In the genomic region with DNA sequence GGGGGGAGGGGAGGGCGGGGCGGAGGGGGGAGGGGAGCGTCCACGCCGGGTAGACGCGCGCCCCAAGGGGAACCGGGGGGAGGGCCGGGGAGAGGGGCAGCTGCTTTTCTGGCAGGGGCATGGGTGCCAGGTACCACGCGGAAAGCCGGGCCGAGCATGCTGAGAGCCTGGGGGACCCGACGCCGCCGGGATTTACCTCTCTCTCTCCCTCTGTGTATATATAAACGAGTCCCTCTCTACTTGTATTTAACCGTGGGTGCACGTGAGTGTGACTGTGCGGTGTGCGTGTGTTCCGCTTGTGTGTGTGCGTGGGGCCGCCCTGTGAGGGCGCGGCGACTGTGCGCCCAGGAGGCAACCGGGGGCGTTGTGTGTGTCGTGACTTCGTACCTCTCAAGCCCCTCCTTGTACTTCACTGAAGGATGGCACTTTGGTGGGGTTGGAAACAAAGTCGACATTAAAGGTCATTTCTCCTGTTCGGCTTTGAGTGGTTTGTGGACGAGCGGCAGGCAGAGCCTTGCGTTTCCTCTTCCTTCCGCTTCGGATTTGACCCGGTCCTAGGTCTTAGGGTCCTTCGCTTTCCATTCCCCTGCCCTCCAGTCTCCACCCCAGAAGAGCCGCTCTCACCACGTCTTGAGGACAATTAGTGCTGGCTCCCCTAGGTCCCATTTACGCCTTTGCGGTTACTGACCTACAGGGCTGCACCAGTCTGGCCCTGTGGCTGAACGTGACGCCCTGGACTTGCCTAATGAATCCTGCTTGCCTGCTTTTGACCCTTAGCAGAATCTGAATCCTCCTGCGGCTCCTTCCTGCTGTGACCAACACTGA, we compare ENCODE assay signal across 12 cellular contexts. TPM values are rescaled to one million over a fixed set of nuclear protein-coding genes. Genes with fewer than 3 reads are reported as not detected.
DNase-seq lines count a peak whose midpoint lies in the region; ATAC-seq, FAIRE-seq and TF ChIP-seq lines count a peak whose summit lies in the region.
"Had no signal": no experiment of that assay in that cellular context is flagged by ENCODE, and none has a peak within 500 bp of the region (broad histone marks: within the 10 kb centered on the region; RNA-seq: fewer than 3 reads in every experiment).

No MANE protein-coding gene starts in this region.

- ATAC-seq in Right ventricle myocardium superior (ENCODE audit: poor library complexity) (no peak), GM12878 (no peak), thoracic aorta (ENCODE audit: insufficient number of reproducible peaks, low FRiP score, low read depth) (no peak)

- H3K4me3 Mint-ChIP-seq in activated T-helper 2 cell treated with anti-CD3 and anti-CD28 coated beads, Interferon-gamma antibody, Interleukin-2, Interleukin-4, amounts not matched to agents 10 μg/mL and 5 μg/mL and 100 μg/mL, durations not matched to agents 14 hours and 24 hours and 36 hours (ENCODE audit: low read depth) = no peak overlapping the region

- no peaks in the 10 kb centered on the region for H3K36me3 Mint-ChIP-seq in activated T-helper 2 cell treated with anti-CD3 and anti-CD28 coated beads, Interferon-gamma antibody, Interleukin-2, Interleukin-4, amounts not matched to agents 10 μg/mL and 5 μg/mL and 100 μg/mL, durations not matched to agents 14 hours and 24 hours and 36 hours (ENCODE audit: low read depth)

- H3K27me3 ChIP-seq in cardiac muscle cell (peaks cover 61% of the 10 kb centered on the region), GM12878 (replicated peaks in 1 of 2; ENCODE audit: control insufficient read depth in 2 of 2, insufficient read depth in 2 of 2, low read length in 1 of 2) (peaks cover 10 to 16% of the 10 kb centered on the region in 2 experiments), thoracic aorta (replicated peaks; ENCODE audit: insufficient read depth) (no peaks in the 10 kb centered on the region)

- no peaks in the 10 kb centered on the region for H3K36me3 ChIP-seq in cardiac muscle cell
- H3K36me3 ChIP-seq in GM12878 (ENCODE audit: control insufficient read depth in 2 of 2, insufficient read depth in 2 of 2, low read length in 1 of 2) = no peaks in the 10 kb centered on the region
- H3K36me3 ChIP-seq in thoracic aorta = no peaks in the 10 kb centered on the region
- H3K36me3 ChIP-seq in OCI-LY7 (ENCODE audit: insufficient read depth, low read length) = no peaks in the 10 kb centered on the region

- SMC1A ChIA-PET in GM12878 (lab: Charles Lee; ENCODE audit: uncharacterized antibody, unreplicated experiment) = interaction anchor here (1.4 kb wide), 1 partner anchor 29 kb away, joined by 3 read pairs; no protein-coding TSS in a partner anchor

- BruUV-seq in GM12878 (replicated peaks; lab: Mats Ljungman, UMichigan) = no TSS peak
- BruUV-seq in OCI-LY7 (replicated peaks; lab: Mats Ljungman, UMichigan) = no TSS peak

- no peak for FAIRE-seq in GM12878 (lab: Jason Lieb, UNC)
- FAIRE-seq: small intestine had no signal

- no peak overlapping the region for H3K4me2 ChIP-seq in GM12878 (ENCODE audit: control insufficient read depth, insufficient read depth)
- H3K4me2 ChIP-seq in OCI-LY7 (ENCODE audit: low read length) = no peak overlapping the region

- no peak for TF ChIP-seq EP300 in GM12878 (IDR thresholded peaks at IDR 0.05; ENCODE audit: borderline replicate concordance in 1 of 2, control insufficient read depth in 1 of 2, low read depth in 2 of 2, low read length in 2 of 2)

- H3K9ac ChIP-seq in GM12878 (ENCODE audit: control insufficient read depth, insufficient read depth, low read length) = no peak overlapping the region

- DNase-seq in cardiac muscle cell (ENCODE audit: low read depth in 1 of 2, low spot score in 1 of 2) (no peak), Right ventricle myocardium superior (no peak), GM12878 (ENCODE audit: low read depth, low spot score) (no peak), left kidney (ENCODE audit: low read depth, low spot score) (peak; percentile 42), thoracic aorta (ENCODE audit: low spot score) (no peak), OCI-LY7 (ENCODE audit: low spot score) (no peak), substantia nigra (lab: John Stamatoyannopoulos, UW) (no peak)
- DNase-seq in activated T-helper 2 cell treated with anti-CD3 and anti-CD28 coated beads, Interferon-gamma antibody, Interleukin-2, Interleukin-4, amounts not matched to agents 10 μg/mL and 5 μg/mL and 100 μg/mL, durations not matched to agents 14 hours and 24 hours and 36 hours (ENCODE audit: low spot score) = no peak
- DNase-seq: activated CD4-positive, alpha-beta T cell treated with anti-CD3 and anti-CD28 coated beads for 1 hour; stimulated activated naive CD4-positive, alpha-beta T cell had no signal

- RAD21 ChIA-PET in GM12878 (lab: Charles Lee; ENCODE audit: unreplicated experiment) = no interaction called here

- H3K79me2 ChIP-seq in GM12878 (ENCODE audit: control insufficient read depth, insufficient read depth, low read length) (no peaks in the 10 kb centered on the region), OCI-LY7 (ENCODE audit: insufficient read depth, low read depth, low read length) (no peaks in the 10 kb centered on the region)

- POLR2A ChIA-PET in GM12878 (lab: Charles Lee) = no interaction called here
- POLR2A ChIA-PET in OCI-LY7 (lab: Charles Lee) = interaction anchor here (1.0 kb wide), 1 partner anchor 42 kb away, joined by 3 read pairs; no protein-coding TSS in a partner anchor

- no peaks in the 10 kb centered on the region for H3K9me3 Mint-ChIP-seq in activated T-helper 2 cell treated with anti-CD3 and anti-CD28 coated beads, Interferon-gamma antibody, Interleukin-2, Interleukin-4, amounts not matched to agents 10 μg/mL and 5 μg/mL and 100 μg/mL, durations not matched to agents 14 hours and 24 hours and 36 hours

- H2AFZ ChIP-seq in GM12878 (ENCODE audit: control insufficient read depth, low read depth, low read length) (no peak overlapping the region), OCI-LY7 (ENCODE audit: low read length) (no peak overlapping the region)

- H3K9me3 ChIP-seq in cardiac muscle cell (ENCODE audit: low read depth) (no peaks in the 10 kb centered on the region), GM12878 (replicated peaks; ENCODE audit: control insufficient read depth, insufficient read depth, low read length) (no peaks in the 10 kb centered on the region), thoracic aorta (no peaks in the 10 kb centered on the region), OCI-LY7 (ENCODE audit: low read length) (no peaks in the 10 kb centered on the region)

- 60% methylated on average over 36 of the region's 50 CpGs for WGBS in GM12878 (ENCODE audit: insufficient coverage, insufficient replicate concordance, low lambda C conversion rate, missing lambda C conversion rate)

- in situ Hi-C loops in GM12878 (cut with MboI) = no loop called here

- CTCF ChIA-PET in GM12878 (lab: Yijun Ruan, JAX) = no interaction called here
- CTCF ChIA-PET in OCI-LY7 (lab: Charles Lee; ENCODE audit: unreplicated experiment) = no interaction called here

- H3K27ac ChIP-seq in cardiac muscle cell = no peak overlapping the region
- no peak overlapping the region for H3K27ac ChIP-seq in GM12878 (ENCODE audit: control insufficient read depth, insufficient read depth)
- peak overlapping the region in 1 of 2 donors; percentile 86 for H3K27ac ChIP-seq in thoracic aorta
- no peak overlapping the region for H3K27ac ChIP-seq in OCI-LY7 (ENCODE audit: low read depth, low read length, poor library complexity, severe bottlenecking)
- H3K27ac ChIP-seq in substantia nigra (ENCODE audit: low read depth, low read length, poor library complexity, severe bottlenecking) = no peak overlapping the region

- intact Hi-C loops in Right ventricle myocardium superior (cut with DNase I) = no loop called here
- intact Hi-C loops in GM12878 (cut with micrococcal nuclease; ENCODE audit: unreplicated experiment) = no loop called here
- intact Hi-C loops in activated T-helper 2 cell treated with anti-CD3 and anti-CD28 coated beads, Interferon-gamma antibody, Interleukin-2, Interleukin-4, amounts not matched to agents 10 μg/mL and 5 μg/mL and 100 μg/mL, durations not matched to agents 14 hours and 24 hours and 36 hours (cut with micrococcal nuclease) = no loop called here
- intact Hi-C loops in OCI-LY7 (cut with micrococcal nuclease; ENCODE audit: unreplicated experiment) = no loop called here

- TF ChIP-seq RAD21 in GM12878 (IDR thresholded peaks at IDR 0.05; ENCODE audit: insufficient read depth, low read depth, low read length) = no peak

- TF ChIP-seq POLR2A in GM12878 (IDR thresholded peaks at IDR 0.05; ENCODE audit: low read depth, low read length) = no peak

- no peaks in the 10 kb centered on the region for H3K9me2 ChIP-seq in OCI-LY7 (ENCODE audit: insufficient read depth, low read length)

- H3K4me3 ChIP-seq in cardiac muscle cell (peak overlapping the region; percentile 33), GM12878 (no peak overlapping the region), thoracic aorta (peak overlapping the region; percentile 65), OCI-LY7 (ENCODE audit: low read depth, low read length, poor library complexity, severe bottlenecking) (no peak overlapping the region)

- H3K27me3 Mint-ChIP-seq in activated T-helper 2 cell treated with anti-CD3 and anti-CD28 coated beads, Interferon-gamma antibody, Interleukin-2, Interleukin-4, amounts not matched to agents 10 μg/mL and 5 μg/mL and 100 μg/mL, durations not matched to agents 14 hours and 24 hours and 36 hours (ENCODE audit: low read depth) = peaks cover 65% of the 10 kb centered on the region

- no peaks in the 10 kb centered on the region; the same call in 1 of the 2 replicates for H4K20me1 ChIP-seq in GM12878 (ENCODE audit: control insufficient read depth, insufficient read depth)
- H4K20me1 ChIP-seq in OCI-LY7 (ENCODE audit: insufficient read depth, low read length) = no peaks in the 10 kb centered on the region

- H3K4me1 ChIP-seq in cardiac muscle cell (ENCODE audit: low read depth) (no peaks in the 10 kb centered on the region), GM12878 (ENCODE audit: control insufficient read depth, insufficient read depth, low read length) (no peaks in the 10 kb centered on the region), thoracic aorta (ENCODE audit: control insufficient read depth in 1 of 2, low read depth in 2 of 2) (peaks cover 14 to 32% of the 10 kb centered on the region in 2 donors), OCI-LY7 (ENCODE audit: insufficient read depth, low read length, poor library complexity, severe bottlenecking) (no peaks in the 10 kb centered on the region)

- H3K27ac Mint-ChIP-seq in activated T-helper 2 cell treated with anti-CD3 and anti-CD28 coated beads, Interferon-gamma antibody, Interleukin-2, Interleukin-4, amounts not matched to agents 10 μg/mL and 5 μg/mL and 100 μg/mL, durations not matched to agents 14 hours and 24 hours and 36 hours = no peak overlapping the region

- H3K4me1 Mint-ChIP-seq in activated T-helper 2 cell treated with anti-CD3 and anti-CD28 coated beads, Interferon-gamma antibody, Interleukin-2, Interleukin-4, amounts not matched to agents 10 μg/mL and 5 μg/mL and 100 μg/mL, durations not matched to agents 14 hours and 24 hours and 36 hours (ENCODE audit: low read depth) = peaks cover 5% of the 10 kb centered on the region

- TF ChIP-seq CTCF in cardiac muscle cell (IDR thresholded peaks at IDR 0.05; ENCODE audit: low read depth, low read length) (no peak), GM12878 (IDR thresholded peaks at IDR 0.05 in 2 of 3, conservative IDR thresholded peaks at IDR 0.05 in 1 of 3; ENCODE audit: control insufficient read depth in 2 of 3, extremely low read depth in 1 of 3, insufficient read depth in 1 of 3, low read depth in 3 of 3, low read length in 3 of 3) (no peak), thoracic aorta (IDR thresholded peaks at IDR 0.05) (no peak), OCI-LY7 (conservative IDR thresholded peaks at IDR 0.05; ENCODE audit: low read length) (no peak)

RNA-seq across cellular contexts. Expression of a gene that starts 36.2 kb away (rescaled TPM):
- total RNA-seq in cardiac muscle cell (28.1 and 39.4 TPM in 2 replicates), Right ventricle myocardium superior (108 TPM), GM12878 (2014; rRNA removed) (58.1 and 60.7 TPM in 2 replicates), GM12878 (2014; rRNA removed; fragmentation: Illumina TruSeq; extraction: Trizol) (84.5 and 85.1 TPM in 2 replicates), GM12878 (2021) (54.5 and 57.8 TPM in 2 replicates), thoracic aorta (10 to 100 TPM; 20.7 to 21.8 TPM), OCI-LY7 (2022) (35.1 TPM in 2 replicates)
- polyA plus RNA-seq in cardiac muscle cell (48.8 and 54.6 TPM in 2 replicates), GM12878 (2011; rRNA removed) (46.6 and 62.4 TPM in 2 replicates), GM12878 (2014; fragmentation: Illumina TruSeq; extraction: Trizol) (132 and 155 TPM in 2 replicates), GM12878 (2014; fragmentation: Nextera tagmentation; extraction: Ambion mirVana) (100 to 1,000 TPM; 132 to 160 TPM), GM12878 (2014; rRNA removed) (69.6 and 74.0 TPM in 2 replicates), GM12878 (2016; fragmentation: Nextera tagmentation; extraction: Ambion mirVana) (100 to 1,000 TPM in 1 of 2 experiments, 10 to 100 TPM in 1; 99.5 to 103 TPM)
- total RNA-seq in GM12878 (2013; cell fraction: nucleolus; rRNA removed) = 23.0 and 24.6 TPM in 2 replicates
- polyA plus RNA-seq in GM12878 (2011; ENCODE audit: low read depth) = 33.9 TPM
- polyA plus RNA-seq in GM12878 (2011; cell fraction: cytosol; rRNA removed) = 25.8 and 31.5 TPM in 2 replicates
- 13.8 and 18.1 TPM in 2 replicates for polyA plus RNA-seq in GM12878 (2011; cell fraction: nucleus; rRNA removed)
- 47.0 and 47.8 TPM in 2 replicates for polyA plus RNA-seq in GM12878 (2012)
- polyA minus RNA-seq in GM12878 (2011; rRNA and poly(A)+ RNA removed) = 30.9 and 34.4 TPM in 2 replicates
- polyA minus RNA-seq in GM12878 (2011; cell fraction: cytosol; rRNA and poly(A)+ RNA removed) = 8.7 and 12.1 TPM in 2 replicates
- polyA minus RNA-seq in GM12878 (2011; cell fraction: nucleus; rRNA and poly(A)+ RNA removed) = 6.8 and 11.9 TPM in 2 replicates
- 64.0 and 64.9 TPM in 2 replicates for total RNA-seq in activated T-helper 2 cell treated with anti-CD3 and anti-CD28 coated beads, Interferon-gamma antibody, Interleukin-2, Interleukin-4, amounts not matched to agents 10 μg/mL and 5 μg/mL and 100 μg/mL, durations not matched to agents 14 hours and 24 hours and 36 hours
- total RNA-seq in OCI-LY7 (2014; rRNA removed; shearing (Covaris generic)) = 32.6 and 47.2 TPM in 2 replicates

RNA-seq across cellular contexts. Expression of a gene that starts 56.5 kb away (rescaled TPM):
- 1.8 and 2.9 TPM in 2 replicates for total RNA-seq in cardiac muscle cell
- polyA plus RNA-seq in cardiac muscle cell = 0.79 and 0.84 TPM in 2 replicates
- total RNA-seq in Right ventricle myocardium superior = 1.5 TPM
- not detected in 2 replicates for total RNA-seq in GM12878 (2013; cell fraction: nucleolus; rRNA removed)
- not detected in 2 replicates for total RNA-seq in GM12878 (2014; rRNA removed)
- not detected in 2 replicates for total RNA-seq in GM12878 (2014; rRNA removed; fragmentation: Illumina TruSeq; extraction: Trizol)
- total RNA-seq in GM12878 (2021) = not detected in 2 replicates
- polyA plus RNA-seq in GM12878 (2011; ENCODE audit: low read depth) = not detected
- polyA plus RNA-seq in GM12878 (2011; rRNA removed) = 0.04 TPM in 1 of 2 replicates, not detected in the other
- 0.03 TPM in 1 of 2 replicates, not detected in the other for polyA plus RNA-seq in GM12878 (2011; cell fraction: cytosol; rRNA removed)
- polyA plus RNA-seq in GM12878 (2011; cell fraction: nucleus; rRNA removed) = not detected in 2 replicates
- polyA plus RNA-seq in GM12878 (2012) = not detected in 2 replicates
- polyA plus RNA-seq in GM12878 (2014; fragmentation: Illumina TruSeq; extraction: Trizol) = not detected in 2 replicates
- not detected for polyA plus RNA-seq in GM12878 (2014; fragmentation: Nextera tagmentation; extraction: Ambion mirVana)
- not detected in 2 replicates for polyA plus RNA-seq in GM12878 (2014; rRNA removed)
- not detected for polyA plus RNA-seq in GM12878 (2016; fragmentation: Nextera tagmentation; extraction: Ambion mirVana)
- polyA minus RNA-seq in GM12878 (2011; rRNA and poly(A)+ RNA removed) = not detected in 2 replicates
- polyA minus RNA-seq in GM12878 (2011; cell fraction: cytosol; rRNA and poly(A)+ RNA removed) = not detected in 2 replicates
- not detected in 2 replicates for polyA minus RNA-seq in GM12878 (2011; cell fraction: nucleus; rRNA and poly(A)+ RNA removed)
- total RNA-seq in thoracic aorta = 10 to 100 TPM; 14.8 to 53.3 TPM
- total RNA-seq in activated T-helper 2 cell treated with anti-CD3 and anti-CD28 coated beads, Interferon-gamma antibody, Interleukin-2, Interleukin-4, amounts not matched to agents 10 μg/mL and 5 μg/mL and 100 μg/mL, durations not matched to agents 14 hours and 24 hours and 36 hours = not detected in 2 replicates
- not detected in 2 replicates for total RNA-seq in OCI-LY7 (2014; rRNA removed; shearing (Covaris generic))
- total RNA-seq in OCI-LY7 (2022) = not detected in 2 replicates
- total RNA-seq: RPMI7951 had no signal

Comparison
In these comparisons a context has a peak if more than half of its experiments do, and no peak if none do; other contexts are left out.
1. H3K4me3 ChIP-seq: peak in cardiac muscle cell (single experiment) and thoracic aorta (single experiment); none in GM12878 (single experiment) and OCI-LY7 (single experiment).